ENCODE assay signal across 19 cellular contexts in the genomic region with DNA sequence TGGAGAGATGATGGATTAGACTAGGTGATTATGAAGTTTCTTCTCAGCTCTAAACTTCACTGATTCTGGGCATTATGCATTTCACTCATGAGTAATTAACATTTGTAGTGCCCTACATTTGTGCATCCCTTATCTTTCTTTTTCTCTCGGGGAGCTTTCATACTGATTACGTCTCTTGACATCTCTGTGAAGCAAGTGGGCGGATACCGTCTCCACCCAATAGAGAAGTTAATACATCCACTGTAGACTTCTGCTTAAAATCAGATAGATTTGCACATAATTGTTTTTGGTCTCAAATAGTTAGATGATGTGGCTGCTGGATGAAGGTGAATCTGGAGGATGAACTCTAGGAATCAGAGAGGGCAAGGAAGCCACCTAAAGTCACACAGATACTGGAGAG.
"Had no signal": no experiment of that assay in that cellular context is flagged by ENCODE, and none has a peak within 500 bp of the region (broad histone marks: within the 10 kb centered on the region; RNA-seq: fewer than 3 reads in every experiment).

No MANE protein-coding gene starts in this region.

- ATAC-seq: effector memory CD8-positive, alpha-beta T cell; esophagus mucosa; foreskin keratinocyte; gastrocnemius medialis; gastroesophageal sphincter; heart left ventricle; heart right ventricle had no signal

- DNase-seq: colonic mucosa; cortex of kidney; dermis blood vessel endothelial cell; dorsolateral prefrontal cortex; effector CD4-positive, alpha-beta T cell; effector CD8-positive, alpha-beta T cell; effector memory CD4-positive, alpha-beta T cell; effector memory CD8-positive, alpha-beta T cell; erythroblast; esophagus squamous epithelium; foreskin fibroblast; foreskin keratinocyte; foreskin melanocyte; gastrocnemius medialis; glutamatergic neuron; heart left ventricle; heart right ventricle had no signal
